Comparison of ENCODE assay signal across 1 cellular context in the genomic region with DNA sequence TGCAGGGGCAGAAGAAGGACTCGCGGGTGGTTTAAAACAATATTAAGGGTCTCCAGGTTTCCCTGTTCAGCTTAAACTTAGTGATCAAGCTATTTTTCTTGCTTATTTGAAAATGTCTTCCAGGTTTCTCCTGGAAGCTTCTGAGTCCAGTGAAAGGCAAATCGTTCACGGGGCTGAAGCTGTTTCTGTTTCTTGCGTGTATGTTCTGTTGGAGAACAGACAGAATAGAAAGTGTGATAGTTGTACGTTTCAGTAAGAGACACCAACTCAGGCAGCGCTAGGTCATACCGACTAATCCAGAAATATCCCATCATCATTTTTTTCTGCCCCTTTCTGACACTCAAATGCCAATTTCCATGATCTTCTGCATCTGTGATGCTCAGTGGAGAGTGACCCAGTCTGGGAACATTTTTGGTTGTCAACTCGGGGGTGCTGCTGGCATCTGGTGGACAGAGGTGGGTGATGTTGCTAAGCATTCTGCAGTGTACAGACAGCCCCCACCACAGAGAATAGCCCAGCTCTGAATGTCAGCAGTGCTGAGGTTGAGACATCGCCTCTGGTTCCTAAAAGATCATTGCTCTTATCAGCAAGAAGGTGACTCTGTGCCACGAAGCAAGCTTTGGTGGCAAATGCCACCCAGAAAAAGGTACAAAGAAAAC.
TF ChIP-seq lines count a peak whose summit lies in the region.

No MANE protein-coding gene starts in this region.

TF ChIP-seq in GM23338, 12 proteins besides CTCF, POLR2A, EP300 and RAD21:
- no peak for TF ChIP-seq POLR2AphosphoS5 (IDR thresholded peaks at IDR 0.05; ENCODE audit: low read depth)
- no peak for TF ChIP-seq NANOG (IDR thresholded peaks at IDR 0.05; ENCODE audit: borderline replicate concordance)
- TF ChIP-seq EZH2 (IDR thresholded peaks at IDR 0.05; ENCODE audit: low read depth, unreplicated experiment), result no peak
- TF ChIP-seq ZNF114 (CRISPR knock-in tag; IDR thresholded peaks at IDR 0.05), result no peak
- TF ChIP-seq, protein P1, sequence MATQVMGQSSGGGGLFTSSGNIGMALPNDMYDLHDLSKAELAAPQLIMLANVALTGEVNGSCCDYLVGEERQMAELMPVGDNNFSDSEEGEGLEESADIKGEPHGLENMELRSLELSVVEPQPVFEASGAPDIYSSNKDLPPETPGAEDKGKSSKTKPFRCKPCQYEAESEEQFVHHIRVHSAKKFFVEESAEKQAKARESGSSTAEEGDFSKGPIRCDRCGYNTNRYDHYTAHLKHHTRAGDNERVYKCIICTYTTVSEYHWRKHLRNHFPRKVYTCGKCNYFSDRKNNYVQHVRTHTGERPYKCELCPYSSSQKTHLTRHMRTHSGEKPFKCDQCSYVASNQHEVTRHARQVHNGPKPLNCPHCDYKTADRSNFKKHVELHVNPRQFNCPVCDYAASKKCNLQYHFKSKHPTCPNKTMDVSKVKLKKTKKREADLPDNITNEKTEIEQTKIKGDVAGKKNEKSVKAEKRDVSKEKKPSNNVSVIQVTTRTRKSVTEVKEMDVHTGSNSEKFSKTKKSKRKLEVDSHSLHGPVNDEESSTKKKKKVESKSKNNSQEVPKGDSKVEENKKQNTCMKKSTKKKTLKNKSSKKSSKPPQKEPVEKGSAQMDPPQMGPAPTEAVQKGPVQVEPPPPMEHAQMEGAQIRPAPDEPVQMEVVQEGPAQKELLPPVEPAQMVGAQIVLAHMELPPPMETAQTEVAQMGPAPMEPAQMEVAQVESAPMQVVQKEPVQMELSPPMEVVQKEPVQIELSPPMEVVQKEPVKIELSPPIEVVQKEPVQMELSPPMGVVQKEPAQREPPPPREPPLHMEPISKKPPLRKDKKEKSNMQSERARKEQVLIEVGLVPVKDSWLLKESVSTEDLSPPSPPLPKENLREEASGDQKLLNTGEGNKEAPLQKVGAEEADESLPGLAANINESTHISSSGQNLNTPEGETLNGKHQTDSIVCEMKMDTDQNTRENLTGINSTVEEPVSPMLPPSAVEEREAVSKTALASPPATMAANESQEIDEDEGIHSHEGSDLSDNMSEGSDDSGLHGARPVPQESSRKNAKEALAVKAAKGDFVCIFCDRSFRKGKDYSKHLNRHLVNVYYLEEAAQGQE (IDR thresholded peaks at IDR 0.05; ENCODE audit: unreplicated experiment), result no peak
- TF ChIP-seq, protein P2, sequence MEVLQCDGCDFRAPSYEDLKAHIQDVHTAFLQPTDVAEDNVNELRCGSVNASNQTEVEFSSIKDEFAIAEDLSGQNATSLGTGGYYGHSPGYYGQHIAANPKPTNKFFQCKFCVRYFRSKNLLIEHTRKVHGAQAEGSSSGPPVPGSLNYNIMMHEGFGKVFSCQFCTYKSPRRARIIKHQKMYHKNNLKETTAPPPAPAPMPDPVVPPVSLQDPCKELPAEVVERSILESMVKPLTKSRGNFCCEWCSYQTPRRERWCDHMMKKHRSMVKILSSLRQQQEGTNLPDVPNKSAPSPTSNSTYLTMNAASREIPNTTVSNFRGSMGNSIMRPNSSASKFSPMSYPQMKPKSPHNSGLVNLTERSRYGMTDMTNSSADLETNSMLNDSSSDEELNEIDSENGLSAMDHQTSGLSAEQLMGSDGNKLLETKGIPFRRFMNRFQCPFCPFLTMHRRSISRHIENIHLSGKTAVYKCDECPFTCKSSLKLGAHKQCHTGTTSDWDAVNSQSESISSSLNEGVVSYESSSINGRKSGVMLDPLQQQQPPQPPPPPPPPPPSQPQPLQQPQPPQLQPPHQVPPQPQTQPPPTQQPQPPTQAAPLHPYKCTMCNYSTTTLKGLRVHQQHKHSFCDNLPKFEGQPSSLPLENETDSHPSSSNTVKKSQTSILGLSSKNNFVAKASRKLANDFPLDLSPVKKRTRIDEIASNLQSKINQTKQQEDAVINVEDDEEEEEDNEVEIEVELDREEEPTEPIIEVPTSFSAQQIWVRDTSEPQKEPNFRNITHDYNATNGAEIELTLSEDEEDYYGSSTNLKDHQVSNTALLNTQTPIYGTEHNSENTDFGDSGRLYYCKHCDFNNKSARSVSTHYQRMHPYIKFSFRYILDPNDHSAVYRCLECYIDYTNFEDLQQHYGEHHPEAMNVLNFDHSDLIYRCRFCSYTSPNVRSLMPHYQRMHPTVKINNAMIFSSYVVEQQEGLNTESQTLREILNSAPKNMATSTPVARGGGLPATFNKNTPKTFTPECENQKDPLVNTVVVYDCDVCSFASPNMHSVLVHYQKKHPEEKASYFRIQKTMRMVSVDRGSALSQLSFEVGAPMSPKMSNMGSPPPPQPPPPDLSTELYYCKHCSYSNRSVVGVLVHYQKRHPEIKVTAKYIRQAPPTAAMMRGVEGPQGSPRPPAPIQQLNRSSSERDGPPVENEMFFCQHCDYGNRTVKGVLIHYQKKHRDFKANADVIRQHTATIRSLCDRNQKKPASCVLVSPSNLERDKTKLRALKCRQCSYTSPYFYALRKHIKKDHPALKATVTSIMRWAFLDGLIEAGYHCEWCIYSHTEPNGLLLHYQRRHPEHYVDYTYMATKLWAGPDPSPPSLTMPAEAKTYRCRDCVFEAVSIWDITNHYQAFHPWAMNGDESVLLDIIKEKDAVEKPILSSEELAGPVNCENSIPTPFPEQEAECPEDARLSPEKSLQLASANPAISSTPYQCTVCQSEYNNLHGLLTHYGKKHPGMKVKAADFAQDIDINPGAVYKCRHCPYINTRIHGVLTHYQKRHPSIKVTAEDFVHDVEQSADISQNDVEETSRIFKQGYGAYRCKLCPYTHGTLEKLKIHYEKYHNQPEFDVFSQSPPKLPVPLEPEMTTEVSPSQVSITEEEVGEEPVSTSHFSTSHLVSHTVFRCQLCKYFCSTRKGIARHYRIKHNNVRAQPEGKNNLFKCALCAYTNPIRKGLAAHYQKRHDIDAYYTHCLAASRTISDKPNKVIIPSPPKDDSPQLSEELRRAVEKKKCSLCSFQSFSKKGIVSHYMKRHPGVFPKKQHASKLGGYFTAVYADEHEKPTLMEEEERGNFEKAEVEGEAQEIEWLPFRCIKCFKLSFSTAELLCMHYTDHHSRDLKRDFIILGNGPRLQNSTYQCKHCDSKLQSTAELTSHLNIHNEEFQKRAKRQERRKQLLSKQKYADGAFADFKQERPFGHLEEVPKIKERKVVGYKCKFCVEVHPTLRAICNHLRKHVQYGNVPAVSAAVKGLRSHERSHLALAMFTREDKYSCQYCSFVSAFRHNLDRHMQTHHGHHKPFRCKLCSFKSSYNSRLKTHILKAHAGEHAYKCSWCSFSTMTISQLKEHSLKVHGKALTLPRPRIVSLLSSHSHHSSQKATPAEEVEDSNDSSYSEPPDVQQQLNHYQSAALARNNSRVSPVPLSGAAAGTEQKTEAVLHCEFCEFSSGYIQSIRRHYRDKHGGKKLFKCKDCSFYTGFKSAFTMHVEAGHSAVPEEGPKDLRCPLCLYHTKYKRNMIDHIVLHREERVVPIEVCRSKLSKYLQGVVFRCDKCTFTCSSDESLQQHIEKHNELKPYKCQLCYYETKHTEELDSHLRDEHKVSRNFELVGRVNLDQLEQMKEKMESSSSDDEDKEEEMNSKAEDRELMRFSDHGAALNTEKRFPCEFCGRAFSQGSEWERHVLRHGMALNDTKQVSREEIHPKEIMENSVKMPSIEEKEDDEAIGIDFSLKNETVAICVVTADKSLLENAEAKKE (CRISPR knock-in tag; IDR thresholded peaks at IDR 0.05), result no peak
- no peak for TF ChIP-seq CREB1 (CRISPR knock-in tag; IDR thresholded peaks at IDR 0.05; ENCODE audit: low read depth)
- TF ChIP-seq, protein P3, sequence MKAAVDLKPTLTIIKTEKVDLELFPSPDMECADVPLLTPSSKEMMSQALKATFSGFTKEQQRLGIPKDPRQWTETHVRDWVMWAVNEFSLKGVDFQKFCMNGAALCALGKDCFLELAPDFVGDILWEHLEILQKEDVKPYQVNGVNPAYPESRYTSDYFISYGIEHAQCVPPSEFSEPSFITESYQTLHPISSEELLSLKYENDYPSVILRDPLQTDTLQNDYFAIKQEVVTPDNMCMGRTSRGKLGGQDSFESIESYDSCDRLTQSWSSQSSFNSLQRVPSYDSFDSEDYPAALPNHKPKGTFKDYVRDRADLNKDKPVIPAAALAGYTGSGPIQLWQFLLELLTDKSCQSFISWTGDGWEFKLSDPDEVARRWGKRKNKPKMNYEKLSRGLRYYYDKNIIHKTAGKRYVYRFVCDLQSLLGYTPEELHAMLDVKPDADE (IDR thresholded peaks at IDR 0.05), result no peak
- no peak for TF ChIP-seq ZNF331 (CRISPR knock-in tag; IDR thresholded peaks at IDR 0.05; ENCODE audit: low read depth)
- TF ChIP-seq JUNB (IDR thresholded peaks at IDR 0.05; ENCODE audit: unreplicated experiment), result no peak
- no peak for TF ChIP-seq EZH2phosphoT487 (IDR thresholded peaks at IDR 0.05; ENCODE audit: unreplicated experiment)
- no peak for TF ChIP-seq STAT1 (IDR thresholded peaks at IDR 0.05; ENCODE audit: unreplicated experiment)
